Comparison of ENCODE assay signal across 9 cellular contexts in the genomic region with DNA sequence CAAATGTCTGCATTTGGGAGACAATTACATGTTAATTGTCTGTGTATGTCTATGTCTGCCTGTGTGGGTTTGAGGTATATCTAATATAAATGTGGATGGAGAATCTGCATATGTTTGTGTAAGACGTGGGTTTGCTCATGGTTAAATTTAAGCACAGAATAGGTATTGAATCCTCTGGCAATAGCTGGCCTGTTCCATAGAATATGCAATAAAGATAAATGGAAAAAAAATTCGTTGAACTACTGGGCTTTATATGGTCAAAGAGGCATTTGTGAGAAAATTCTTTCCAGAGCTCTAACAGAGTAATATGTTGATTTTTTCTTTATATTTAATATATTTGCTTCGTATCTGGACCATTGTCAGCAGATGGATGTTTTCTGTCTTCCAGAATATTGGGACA. TPM values are rescaled to one million over a fixed set of nuclear protein-coding genes. Genes with fewer than 3 reads are reported as not detected.
DNase-seq lines count a peak whose midpoint lies in the region; ATAC-seq and TF ChIP-seq lines count a peak whose summit lies in the region.
"Had no signal": no experiment of that assay in that cellular context is flagged by ENCODE, and none has a peak within 500 bp of the region (broad histone marks: within the 10 kb centered on the region; RNA-seq: fewer than 3 reads in every experiment).

No MANE protein-coding gene starts in this region.

- TF ChIP-seq CTCF in fibroblast of villous mesenchyme (IDR thresholded peaks at IDR 0.05; ENCODE audit: insufficient read depth, low read depth, low read length): no peak

- H3K36me3 Mint-ChIP-seq in activated CD4-positive, alpha-beta T cell treated with anti-CD3 and anti-CD28 coated beads, Interleukin-2, amount 10 ng/mL, durations not matched to agents 7 days and 5 days (ENCODE audit: low read depth): peaks cover 21% of the 10 kb centered on the region
- H3K36me3 Mint-ChIP-seq in T-cell: peaks cover 26% of the 10 kb centered on the region
- peaks cover 16% of the 10 kb centered on the region for H3K36me3 Mint-ChIP-seq in stimulated activated effector memory CD8-positive, alpha-beta T cell treated with anti-CD3 and anti-CD28 coated beads, Interleukin-12 subunit alpha, Interleukin-12 subunit beta, amount 100 ng/mL, for 72 hours

- H3K4me3 Mint-ChIP-seq in activated CD4-positive, alpha-beta T cell treated with anti-CD3 and anti-CD28 coated beads, Interleukin-2, amount 10 ng/mL, durations not matched to agents 7 days and 5 days: peak overlapping the region; percentile 92
- peak overlapping the region; percentile 83 to 96 (median 95) for H3K4me3 Mint-ChIP-seq in T-cell
- H3K4me3 Mint-ChIP-seq in stimulated activated effector memory CD8-positive, alpha-beta T cell treated with anti-CD3 and anti-CD28 coated beads, Interleukin-12 subunit alpha, Interleukin-12 subunit beta, amount 100 ng/mL, for 72 hours: peak overlapping the region; percentile 85

- no peak for ATAC-seq in T-cell (replicated peaks in 1 of 4)
- ATAC-seq in stimulated activated effector memory CD8-positive, alpha-beta T cell treated with anti-CD3 and anti-CD28 coated beads, Interleukin-12 subunit alpha, Interleukin-12 subunit beta, amount 100 ng/mL, for 72 hours: no peak

- CTCF ChIA-PET in activated CD4-positive, alpha-beta T cell treated with anti-CD3 and anti-CD28 coated beads, Interleukin-2, amount 10 ng/mL, durations not matched to agents 7 days and 5 days (lab: Charles Lee): interaction anchor here (1.4 kb wide), 1 partner anchor 252 kb away, joined by 4 read pairs; a partner anchor contains a TSS
- CTCF ChIA-PET in T-cell (lab: Charles Lee): interaction anchor here in 1 of 2 donors (1.0 to 2.6 kb wide), 2 partner anchors 9 to 11 kb away, joined by 5 to 7 read pairs; no protein-coding TSS in a partner anchor

- no peaks in the 10 kb centered on the region for H3K9me3 Mint-ChIP-seq in activated CD4-positive, alpha-beta T cell treated with anti-CD3 and anti-CD28 coated beads, Interleukin-2, amount 10 ng/mL, durations not matched to agents 7 days and 5 days
- H3K9me3 Mint-ChIP-seq in T-cell: no peaks in the 10 kb centered on the region
- no peaks in the 10 kb centered on the region for H3K9me3 Mint-ChIP-seq in stimulated activated effector memory CD8-positive, alpha-beta T cell treated with anti-CD3 and anti-CD28 coated beads, Interleukin-12 subunit alpha, Interleukin-12 subunit beta, amount 100 ng/mL, for 72 hours

- H3K27ac Mint-ChIP-seq in activated CD4-positive, alpha-beta T cell treated with anti-CD3 and anti-CD28 coated beads, Interleukin-2, amount 10 ng/mL, durations not matched to agents 7 days and 5 days: peak overlapping the region; percentile 96
- peak overlapping the region in 1 of 2 donors; percentile 12 for H3K27ac Mint-ChIP-seq in T-cell
- peak overlapping the region; percentile 96 for H3K27ac Mint-ChIP-seq in stimulated activated effector memory CD8-positive, alpha-beta T cell treated with anti-CD3 and anti-CD28 coated beads, Interleukin-12 subunit alpha, Interleukin-12 subunit beta, amount 100 ng/mL, for 72 hours

- no peaks in the 10 kb centered on the region for H3K27me3 Mint-ChIP-seq in activated CD4-positive, alpha-beta T cell treated with anti-CD3 and anti-CD28 coated beads, Interleukin-2, amount 10 ng/mL, durations not matched to agents 7 days and 5 days
- no peaks in the 10 kb centered on the region for H3K27me3 Mint-ChIP-seq in T-cell

- POLR2A ChIA-PET in activated CD4-positive, alpha-beta T cell treated with anti-CD3 and anti-CD28 coated beads, Interleukin-2, amount 10 ng/mL, durations not matched to agents 7 days and 5 days (lab: Charles Lee): no interaction called here
- POLR2A ChIA-PET in T-cell (lab: Charles Lee): interaction anchor here in 1 of 2 donors (0.5 to 2.0 kb wide), 3 partner anchors 10 to 193 kb away, joined by 3 to 10 read pairs (median 4); no protein-coding TSS in a partner anchor

- no peak for DNase-seq in activated CD4-positive, alpha-beta T cell treated with anti-CD3 and anti-CD28 coated beads, Interleukin-2, amount 10 ng/mL, durations not matched to agents 7 days and 5 days
- DNase-seq in activated CD4-positive, alpha-beta T cell treated with anti-CD3 and anti-CD28 coated beads for 4 hours: no peak
- DNase-seq in T-cell: no peak
- DNase-seq in fibroblast of villous mesenchyme (ENCODE audit: low read depth): no peak
- no peak for DNase-seq in stimulated activated effector memory CD8-positive, alpha-beta T cell treated with anti-CD3 and anti-CD28 coated beads, Interleukin-12 subunit alpha, Interleukin-12 subunit beta, amount 100 ng/mL, for 72 hours (ENCODE audit: low spot score in 2 of 2)
- DNase-seq in NCI-H1417 (lab: John Stamatoyannopoulos, UW): no peak
- no peak for DNase-seq in RKO (ENCODE audit: low spot score)
- no peak for DNase-seq in NCI-H82 (lab: John Stamatoyannopoulos, UW)
- DNase-seq: RPMI8226 had no signal

- H3K4me1 Mint-ChIP-seq in activated CD4-positive, alpha-beta T cell treated with anti-CD3 and anti-CD28 coated beads, Interleukin-2, amount 10 ng/mL, durations not matched to agents 7 days and 5 days: peaks cover 62% of the 10 kb centered on the region
- peaks cover 57 to 66% (median 60%) of the 10 kb centered on the region in 3 donors for H3K4me1 Mint-ChIP-seq in T-cell
- peaks cover 60% of the 10 kb centered on the region for H3K4me1 Mint-ChIP-seq in stimulated activated effector memory CD8-positive, alpha-beta T cell treated with anti-CD3 and anti-CD28 coated beads, Interleukin-12 subunit alpha, Interleukin-12 subunit beta, amount 100 ng/mL, for 72 hours

- peak overlapping the region; percentile 87 for H3K4me3 ChIP-seq in fibroblast of villous mesenchyme (ENCODE audit: low read depth, low read length)

RNA-seq across cellular contexts. Expression of a gene that starts 1.4 kb away (rescaled TPM):
- 10 to 100 TPM; 63.0 to 69.3 TPM for total RNA-seq in activated CD4-positive, alpha-beta T cell treated with anti-CD3 and anti-CD28 coated beads, Interleukin-2, amount 10 ng/mL, durations not matched to agents 7 days and 5 days
- total RNA-seq in T-cell (10 to 100 TPM; 59.2 to 95.6 (median 71.0) TPM), fibroblast of villous mesenchyme (86.7 and 92.8 TPM in 2 replicates)
